Comparison of ENCODE assay signal across 28 cellular contexts in the genomic region with DNA sequence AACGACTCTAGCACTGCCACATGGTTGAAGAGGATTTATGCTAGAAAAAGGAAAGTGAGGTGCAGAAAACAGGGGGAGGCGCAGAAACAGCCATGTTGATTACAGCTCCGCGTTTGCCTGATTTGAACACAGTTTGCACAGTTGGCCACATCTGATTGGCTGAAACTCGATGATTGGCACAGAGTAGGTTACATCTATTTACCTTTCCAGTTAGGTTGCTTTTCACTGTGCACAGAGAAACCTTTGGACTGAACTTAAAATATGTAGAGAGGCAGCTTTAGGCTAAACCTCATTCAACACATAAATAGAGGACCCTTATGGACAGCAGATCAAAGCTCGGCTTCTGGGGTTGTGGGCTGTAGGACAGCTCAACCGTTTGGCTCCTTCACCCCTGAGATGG.
"Had no signal": no experiment of that assay in that cellular context is flagged by ENCODE, and none has a peak within 500 bp of the region (broad histone marks: within the 10 kb centered on the region; RNA-seq: fewer than 3 reads in every experiment).

No MANE protein-coding gene starts in this region.

- ATAC-seq: activated CD4-positive, alpha-beta T cell treated with anti-CD3 and anti-CD28 coated beads for 36 hours; activated CD8-positive, alpha-beta memory T cell treated with anti-CD3 and anti-CD28 coated beads, Interleukin-2, amount 10 ng/mL, durations not matched to agents 7 days and 5 days; activated CD8-positive, alpha-beta T cell treated with anti-CD3 and anti-CD28 coated beads, Interleukin-2, amount 10 ng/mL, durations not matched to agents 7 days and 5 days; activated naive CD4-positive, alpha-beta T cell treated with anti-CD3 and anti-CD28 coated beads, Interleukin-2, amount 50 U/mL, for 72 hours; T-helper 17 cell had no signal

- DNase-seq: activated CD4-positive, alpha-beta memory T cell treated with anti-CD3 and anti-CD28 coated beads for 36 hours; activated CD4-positive, alpha-beta T cell treated with anti-CD3 and anti-CD28 coated beads for 36 hours; activated CD4-positive, alpha-beta T cell treated with anti-CD3 and anti-CD28 coated beads, Interleukin-2, amount 10 ng/mL, durations not matched to agents 24 days and 14 days; activated CD4-positive, CD25-positive, alpha-beta regulatory T cell; activated CD4-positive, CD25-positive, alpha-beta regulatory T cell treated with anti-CD3 and anti-CD28 coated beads, Interleukin-2, amount 50 U/mL, for 72 hours; activated CD8-positive, alpha-beta memory T cell treated with anti-CD3 and anti-CD28 coated beads, Interleukin-2, amount 10 ng/mL, durations not matched to agents 7 days and 5 days; activated CD8-positive, alpha-beta memory T cell treated with anti-CD3 and anti-CD28 coated beads, Interleukin-2, amount 50 U/mL, for 4 hours; activated CD8-positive, alpha-beta T cell treated with anti-CD3 and anti-CD28 coated beads, Interleukin-2, amount 10 ng/mL, durations not matched to agents 7 days and 5 days; activated effector memory CD4-positive, alpha-beta T cell treated with anti-CD3 and anti-CD28 coated beads, Interleukin-2, amount 50 U/mL, for 16 hours; activated naive CD4-positive, alpha-beta T cell treated with anti-CD3 and anti-CD28 coated beads for 36 hours; activated naive CD8-positive, alpha-beta T cell treated with anti-CD3 and anti-CD28 coated beads, Interleukin-2, amount 10 ng/mL, durations not matched to agents 7 days and 5 days; activated T-cell treated with anti-CD3 and anti-CD28 coated beads, Interleukin-2, amount 50 U/mL, for 1 hour; activated T-cell treated with anti-CD3 and anti-CD28 coated beads, Interleukin-2, amount 50 U/mL, for 48 hours; central memory CD4-positive, alpha-beta T cell; cerebellar nuclear complex; colonic mucosa; effector CD8-positive, alpha-beta T cell; foreskin fibroblast; head of caudate nucleus; T-helper 17 cell; T1000 had no signal

- FAIRE-seq: endothelial cell of umbilical vein, frontal cortex had no signal

- H3K4me3 ChIP-seq: ascending aorta, breast epithelium, cardiac muscle cell, colonic mucosa had no signal

- H3K27me3 ChIP-seq: ascending aorta, breast epithelium, cardiac muscle cell, colonic mucosa had no signal

- H3K9me3 ChIP-seq: ascending aorta, breast epithelium, colonic mucosa had no signal

- H3K27ac ChIP-seq: ascending aorta, breast epithelium, cardiac muscle cell, colonic mucosa, epithelial cell of prostate had no signal

- H3K4me1 ChIP-seq: ascending aorta, breast epithelium, colonic mucosa had no signal

- H3K36me3 ChIP-seq: ascending aorta, breast epithelium, cardiac muscle cell, colonic mucosa had no signal
